Comparison of ENCODE assay signal across 2 cellular contexts in the genomic region with DNA sequence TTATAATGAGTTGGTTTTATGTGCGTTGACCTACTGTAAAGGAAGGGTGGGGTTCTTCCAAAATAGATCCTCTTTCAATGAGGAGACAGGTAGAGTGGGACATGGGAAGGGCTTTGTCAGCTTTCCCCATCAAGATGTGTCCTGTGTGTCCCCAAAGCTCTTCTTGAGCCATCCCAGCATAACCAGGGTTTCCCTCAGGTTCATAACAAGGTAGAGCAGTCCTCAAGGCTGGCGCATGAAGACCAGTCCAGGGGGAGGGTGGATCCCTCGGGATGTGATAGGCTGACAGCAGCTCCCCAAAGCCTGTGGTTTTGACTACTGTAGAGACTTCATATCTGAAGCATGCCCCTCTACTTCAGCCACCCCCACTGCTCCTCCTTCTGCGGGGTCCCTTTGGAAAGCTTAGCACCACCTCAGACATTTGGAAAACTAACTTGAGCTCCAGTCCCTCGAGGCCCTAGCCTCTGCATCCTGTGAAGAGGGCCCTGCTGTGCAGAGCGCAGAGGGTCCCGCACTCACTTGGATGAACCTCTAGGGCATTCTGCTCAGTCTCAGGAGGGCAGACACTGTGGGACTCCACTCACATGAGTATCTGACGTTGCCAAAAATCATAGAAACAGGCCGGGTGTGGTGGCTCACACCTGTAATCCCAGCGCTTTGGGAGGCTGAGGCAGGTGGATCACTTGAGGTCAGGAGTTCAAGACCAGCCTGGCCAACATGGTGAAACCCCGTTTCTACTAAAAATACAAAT.
TF ChIP-seq lines count a peak whose summit lies in the region.

No MANE protein-coding gene starts in this region.

TF ChIP-seq in liver, 16 proteins besides CTCF, POLR2A, EP300 and RAD21:
- TF ChIP-seq HNF4G (IDR thresholded peaks at IDR 0.05), result no peak
- TF ChIP-seq, protein P1, sequence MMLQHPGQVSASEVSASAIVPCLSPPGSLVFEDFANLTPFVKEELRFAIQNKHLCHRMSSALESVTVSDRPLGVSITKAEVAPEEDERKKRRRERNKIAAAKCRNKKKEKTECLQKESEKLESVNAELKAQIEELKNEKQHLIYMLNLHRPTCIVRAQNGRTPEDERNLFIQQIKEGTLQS (IDR thresholded peaks at IDR 0.05), result no peak
- no peak for TF ChIP-seq SP1 (IDR thresholded peaks at IDR 0.05)
- TF ChIP-seq RXRA (IDR thresholded peaks at IDR 0.05), result no peak
- TF ChIP-seq EGR1 (IDR thresholded peaks at IDR 0.05; ENCODE audit: low read depth in 2 of 2), result no peak
- TF ChIP-seq HNF4A (conservative IDR thresholded peaks at IDR 0.05), result no peak
- no peak for TF ChIP-seq TAF1 (conservative IDR thresholded peaks at IDR 0.05)
- no peak for TF ChIP-seq GABPA (IDR thresholded peaks at IDR 0.05 in 1 of 2, conservative IDR thresholded peaks at IDR 0.05 in 1 of 2)
- TF ChIP-seq, protein P2, sequence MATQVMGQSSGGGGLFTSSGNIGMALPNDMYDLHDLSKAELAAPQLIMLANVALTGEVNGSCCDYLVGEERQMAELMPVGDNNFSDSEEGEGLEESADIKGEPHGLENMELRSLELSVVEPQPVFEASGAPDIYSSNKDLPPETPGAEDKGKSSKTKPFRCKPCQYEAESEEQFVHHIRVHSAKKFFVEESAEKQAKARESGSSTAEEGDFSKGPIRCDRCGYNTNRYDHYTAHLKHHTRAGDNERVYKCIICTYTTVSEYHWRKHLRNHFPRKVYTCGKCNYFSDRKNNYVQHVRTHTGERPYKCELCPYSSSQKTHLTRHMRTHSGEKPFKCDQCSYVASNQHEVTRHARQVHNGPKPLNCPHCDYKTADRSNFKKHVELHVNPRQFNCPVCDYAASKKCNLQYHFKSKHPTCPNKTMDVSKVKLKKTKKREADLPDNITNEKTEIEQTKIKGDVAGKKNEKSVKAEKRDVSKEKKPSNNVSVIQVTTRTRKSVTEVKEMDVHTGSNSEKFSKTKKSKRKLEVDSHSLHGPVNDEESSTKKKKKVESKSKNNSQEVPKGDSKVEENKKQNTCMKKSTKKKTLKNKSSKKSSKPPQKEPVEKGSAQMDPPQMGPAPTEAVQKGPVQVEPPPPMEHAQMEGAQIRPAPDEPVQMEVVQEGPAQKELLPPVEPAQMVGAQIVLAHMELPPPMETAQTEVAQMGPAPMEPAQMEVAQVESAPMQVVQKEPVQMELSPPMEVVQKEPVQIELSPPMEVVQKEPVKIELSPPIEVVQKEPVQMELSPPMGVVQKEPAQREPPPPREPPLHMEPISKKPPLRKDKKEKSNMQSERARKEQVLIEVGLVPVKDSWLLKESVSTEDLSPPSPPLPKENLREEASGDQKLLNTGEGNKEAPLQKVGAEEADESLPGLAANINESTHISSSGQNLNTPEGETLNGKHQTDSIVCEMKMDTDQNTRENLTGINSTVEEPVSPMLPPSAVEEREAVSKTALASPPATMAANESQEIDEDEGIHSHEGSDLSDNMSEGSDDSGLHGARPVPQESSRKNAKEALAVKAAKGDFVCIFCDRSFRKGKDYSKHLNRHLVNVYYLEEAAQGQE (IDR thresholded peaks at IDR 0.05), result no peak
- TF ChIP-seq, protein P3, sequence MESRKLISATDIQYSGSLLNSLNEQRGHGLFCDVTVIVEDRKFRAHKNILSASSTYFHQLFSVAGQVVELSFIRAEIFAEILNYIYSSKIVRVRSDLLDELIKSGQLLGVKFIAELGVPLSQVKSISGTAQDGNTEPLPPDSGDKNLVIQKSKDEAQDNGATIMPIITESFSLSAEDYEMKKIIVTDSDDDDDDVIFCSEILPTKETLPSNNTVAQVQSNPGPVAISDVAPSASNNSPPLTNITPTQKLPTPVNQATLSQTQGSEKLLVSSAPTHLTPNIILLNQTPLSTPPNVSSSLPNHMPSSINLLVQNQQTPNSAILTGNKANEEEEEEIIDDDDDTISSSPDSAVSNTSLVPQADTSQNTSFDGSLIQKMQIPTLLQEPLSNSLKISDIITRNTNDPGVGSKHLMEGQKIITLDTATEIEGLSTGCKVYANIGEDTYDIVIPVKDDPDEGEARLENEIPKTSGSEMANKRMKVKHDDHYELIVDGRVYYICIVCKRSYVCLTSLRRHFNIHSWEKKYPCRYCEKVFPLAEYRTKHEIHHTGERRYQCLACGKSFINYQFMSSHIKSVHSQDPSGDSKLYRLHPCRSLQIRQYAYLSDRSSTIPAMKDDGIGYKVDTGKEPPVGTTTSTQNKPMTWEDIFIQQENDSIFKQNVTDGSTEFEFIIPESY (IDR thresholded peaks at IDR 0.05), result no peak
- TF ChIP-seq NR2F2 (IDR thresholded peaks at IDR 0.05), result no peak
- TF ChIP-seq JUND (IDR thresholded peaks at IDR 0.05), result no peak
- no peak for TF ChIP-seq FOXA1 (IDR thresholded peaks at IDR 0.05)
- TF ChIP-seq, protein P4, sequence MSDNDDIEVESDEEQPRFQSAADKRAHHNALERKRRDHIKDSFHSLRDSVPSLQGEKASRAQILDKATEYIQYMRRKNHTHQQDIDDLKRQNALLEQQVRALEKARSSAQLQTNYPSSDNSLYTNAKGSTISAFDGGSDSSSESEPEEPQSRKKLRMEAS (IDR thresholded peaks at IDR 0.05), result no peak
- TF ChIP-seq FOXA2 (IDR thresholded peaks at IDR 0.05), result no peak
- no peak for TF ChIP-seq YY1 (IDR thresholded peaks at IDR 0.05)

TF ChIP-seq in HepG2, 621 proteins besides CTCF, POLR2A, EP300 and RAD21:
- TF ChIP-seq ZNF780A (CRISPR knock-in tag; IDR thresholded peaks at IDR 0.05), result no peak
TF ChIP-seq in HepG2: peak in this region for 0.
